In genomic region chr3:108983051-108983450, GRCh38 we compare ENCODE assay signal across 28 cellular contexts. TPM values are rescaled to one million over a fixed set of nuclear protein-coding genes. Genes with fewer than 3 reads are reported as not detected.
DNase-seq lines count a peak whose midpoint lies in the region; ATAC-seq and TF ChIP-seq lines count a peak whose summit lies in the region.
"Had no signal": no experiment of that assay in that cellular context is flagged by ENCODE, and none has a peak within 500 bp of the region (broad histone marks: within the 10 kb centered on the region; RNA-seq: fewer than 3 reads in every experiment).

No MANE protein-coding gene starts in this region.

- in situ Hi-C loops in GM23248 (cut with MboI) = no loop called here
- in situ Hi-C loops in brain microvascular endothelial cell (cut with HindIII; ENCODE audit: low pct_ligation_motif_present, low sequenced_read_pairs) = no loop called here

- WGBS in GM23248 (ENCODE audit: low coverage in 1 of 2, low lambda C conversion rate in 2 of 2, missing lambda C conversion rate in 2 of 2), 2 experiments = 31 to 42% methylated on average over 1 of the region's 1 CpG
- 100% methylated on average over 1 of the region's 1 CpG for WGBS in trophoblast cell (ENCODE audit: extremely low coverage, insufficient coverage, insufficient read length)

- H3K9me2 ChIP-seq in GM23248 (ENCODE audit: insufficient read depth) (no peaks in the 10 kb centered on the region), PC-3 (replicated peaks; ENCODE audit: low read length) (no peaks in the 10 kb centered on the region)

- no peak overlapping the region for H3K14ac ChIP-seq in trophoblast cell (ENCODE audit: low read length)

- H3F3A ChIP-seq in GM23248 (ENCODE audit: insufficient read depth) = no peaks in the 10 kb centered on the region
- no peaks in the 10 kb centered on the region for H3F3A ChIP-seq in PC-3 (ENCODE audit: low read length, unreplicated experiment)

- no peak overlapping the region for H3K4ac ChIP-seq in trophoblast cell (ENCODE audit: low read depth, low read length)

- H3K36me3 ChIP-seq in GM23248 (ENCODE audit: low read depth) = no peaks in the 10 kb centered on the region
- H3K36me3 ChIP-seq in PC-3 (ENCODE audit: low read depth, low read length) = no peaks in the 10 kb centered on the region
- H3K36me3 ChIP-seq in trophoblast cell (ENCODE audit: control insufficient read depth in 1 of 2, insufficient read depth in 2 of 2, low read length in 2 of 2) = no peaks in the 10 kb centered on the region
- H3K36me3 ChIP-seq in brain microvascular endothelial cell (replicated peaks) = no peaks in the 10 kb centered on the region
- H3K36me3 ChIP-seq: BE2C had no signal

- H3K79me2 ChIP-seq in GM23248 (ENCODE audit: insufficient read depth) (no peaks in the 10 kb centered on the region), PC-3 (ENCODE audit: low read length) (no peaks in the 10 kb centered on the region), trophoblast cell (ENCODE audit: control insufficient read depth, insufficient read depth, low read length, poor library complexity) (no peaks in the 10 kb centered on the region)

- no peak overlapping the region for H3K4me2 ChIP-seq in GM23248 (ENCODE audit: unreplicated experiment)
- no peak overlapping the region for H3K4me2 ChIP-seq in PC-3 (ENCODE audit: low read length)
- no peak overlapping the region for H3K4me2 ChIP-seq in trophoblast cell (ENCODE audit: low read length)

- BruUV-seq in PC-3 (replicated peaks; lab: Mats Ljungman, UMichigan) = no TSS peak

- no peak overlapping the region for H4K91ac ChIP-seq in trophoblast cell (ENCODE audit: low read depth, low read length)

- H4K12ac ChIP-seq in trophoblast cell (ENCODE audit: low read depth, low read length) = no peak overlapping the region

- TF ChIP-seq CTCF in PC-3 (conservative IDR thresholded peaks at IDR 0.05; ENCODE audit: low read depth, low read length) (no peak), epithelial cell of esophagus (IDR thresholded peaks at IDR 0.05; ENCODE audit: insufficient read depth, low read depth, low read length, missing control alignments) (no peak), brain microvascular endothelial cell (IDR thresholded peaks at IDR 0.05; ENCODE audit: low read depth, low read length, missing control alignments) (no peak)

- H3K9me3 ChIP-seq in GM23248 (ENCODE audit: low read depth) (no peaks in the 10 kb centered on the region), PC-3 (ENCODE audit: low read length) (no peaks in the 10 kb centered on the region), trophoblast cell (ENCODE audit: insufficient read depth, low read depth, low read length) (no peaks in the 10 kb centered on the region)
- H3K9me3 ChIP-seq: BE2C had no signal

- H3K4me1 ChIP-seq in GM23248 (ENCODE audit: insufficient read depth) (no peaks in the 10 kb centered on the region), PC-3 (ENCODE audit: insufficient read depth, low read length) (no peaks in the 10 kb centered on the region), trophoblast cell (ENCODE audit: control insufficient read depth in 1 of 2, insufficient read depth in 2 of 2, low read length in 2 of 2) (no peaks in the 10 kb centered on the region)
- H3K4me1 ChIP-seq: BE2C had no signal

- ATAC-seq in PC-3 = peak; percentile 29; the same call in 1 of the 2 replicates
- ATAC-seq: Panc1 had no signal

- H3K4me3 ChIP-seq in GM23248 (no peak overlapping the region), PC-3 (ENCODE audit: low read length) (no peak overlapping the region), epithelial cell of esophagus (ENCODE audit: low read length) (no peak overlapping the region), trophoblast cell (ENCODE audit: low read depth, low read length) (no peak overlapping the region), brain microvascular endothelial cell (ENCODE audit: low read depth, low read length) (no peak overlapping the region)
- H3K4me3 ChIP-seq: SK-N-MC had no signal

- H3K27me3 ChIP-seq in GM23248 (replicated peaks; ENCODE audit: insufficient read depth) = no peaks in the 10 kb centered on the region
- H3K27me3 ChIP-seq in PC-3 (ENCODE audit: low read length) = peaks cover 26% of the 10 kb centered on the region
- no peaks in the 10 kb centered on the region for H3K27me3 ChIP-seq in trophoblast cell (ENCODE audit: insufficient read depth, low read length)
- no peaks in the 10 kb centered on the region for H3K27me3 ChIP-seq in brain microvascular endothelial cell (replicated peaks)

- H3K18ac ChIP-seq in trophoblast cell (ENCODE audit: low read length) = no peak overlapping the region

- peak; percentile 2 for DNase-seq in GM23248
- peak; percentile 48 for DNase-seq in PC-3
- peak; percentile 43 for DNase-seq in epithelial cell of esophagus (ENCODE audit: low read depth)
- peak; percentile 5 for DNase-seq in renal cortical epithelial cell (ENCODE audit: low read depth)
- no peak for DNase-seq in trophoblast cell
- DNase-seq in brain microvascular endothelial cell = no peak
- DNase-seq in Ammon's horn (ENCODE audit: low spot score) = no peak
- DNase-seq: BE2C; CD8-positive, alpha-beta memory T cell; DMS 273 treated with DMSO at 0.1 percent for 48 hours; GOT3; HCEC 1CT; KBM-7; NCI-H1092; NCI-H1417 treated with DMSO at 0.1 percent for 48 hours; NCI-H1694 treated with DMSO at 0.1 percent for 48 hours; NCI-H2081; NCI-H2227 treated with DMSO at 0.1 percent for 48 hours; NCI-H526 treated with DMSO at 0.1 percent for 48 hours; SIG-M5; SW 1271 had no signal

- H3K27ac ChIP-seq in GM23248 (no peak overlapping the region), PC-3 (ENCODE audit: low read length) (no peak overlapping the region), trophoblast cell (ENCODE audit: low read depth, low read length) (no peak overlapping the region), brain microvascular endothelial cell (no peak overlapping the region)
- H3K27ac ChIP-seq: SK-N-MC had no signal

- H2AK5ac ChIP-seq in trophoblast cell (ENCODE audit: low read length) = no peak overlapping the region

- H2BK120ac ChIP-seq in trophoblast cell (ENCODE audit: insufficient read depth, low read length, poor library complexity) = no peak overlapping the region

- POLR2A ChIA-PET in PC-3 (lab: Charles Lee; ENCODE audit: unreplicated experiment) = no interaction called here

- no peak overlapping the region for H3K23ac ChIP-seq in trophoblast cell (ENCODE audit: low read length)

- H4K20me1 ChIP-seq in GM23248 (ENCODE audit: insufficient read depth) (no peaks in the 10 kb centered on the region), PC-3 (ENCODE audit: low read length) (no peaks in the 10 kb centered on the region)

- H2AFZ ChIP-seq in GM23248 = no peak overlapping the region
- no peak overlapping the region for H2AFZ ChIP-seq in PC-3 (ENCODE audit: low read length)
- no peak overlapping the region for H2AFZ ChIP-seq in trophoblast cell (ENCODE audit: insufficient read depth, low read length, poor library complexity)

- intact Hi-C loops in PC-3 (cut with micrococcal nuclease) = no loop called here

- no peak overlapping the region for H2BK12ac ChIP-seq in trophoblast cell (ENCODE audit: low read length)

- H3K9ac ChIP-seq in GM23248 = no peak overlapping the region
- H3K9ac ChIP-seq in PC-3 (ENCODE audit: low read length) = no peak overlapping the region
- no peak overlapping the region for H3K9ac ChIP-seq in trophoblast cell (ENCODE audit: low read length)

- CTCF ChIA-PET in PC-3 (lab: Charles Lee) = no interaction called here

- no peak overlapping the region for H4K8ac ChIP-seq in trophoblast cell (ENCODE audit: low read depth, low read length)

- no peaks in the 10 kb centered on the region for H3K79me1 ChIP-seq in trophoblast cell (ENCODE audit: low read length)

- H2BK5ac ChIP-seq in trophoblast cell (ENCODE audit: low read depth, low read length, poor library complexity) = no peak overlapping the region

RNA-seq across cellular contexts. Expression of gene GUCA1C, which starts 29.4 kb away (rescaled TPM):
- total RNA-seq in GM23248 (2014; rRNA removed; shearing (Covaris generic)) = not detected in 2 replicates
- polyA plus RNA-seq in GM23248 (2016; fragmentation: Nextera tagmentation; extraction: Ambion mirVana) = not detected in 2 replicates
- total RNA-seq in PC-3 (2014; rRNA removed) (not detected in 2 replicates), renal cortical epithelial cell (1.4 and 3.9 TPM in 2 replicates)
- not detected in 2 replicates for polyA plus RNA-seq in trophoblast cell (2013)
- total RNA-seq: A673; CD8-positive, alpha-beta memory T cell; G401; LHCN-M2; NCI-H460 had no signal
- polyA plus RNA-seq: CD14-positive monocyte; CD8-positive, alpha-beta memory T cell had no signal

Comparison
In these comparisons a context has a peak if more than half of its experiments do, and no peak if none do; other contexts are left out.
1. DNase-seq: peak in GM23248 (single experiment), PC-3 (single experiment), epithelial cell of esophagus (single experiment) and renal cortical epithelial cell (single experiment); none in trophoblast cell (0 of 2), brain microvascular endothelial cell (single experiment) and Ammon's horn (single experiment).